Comparison of ENCODE assay signal across 1 cellular context in genomic region chr11:60859616-60860250, GRCh38.
TF ChIP-seq lines count a peak whose summit lies in the region.

No MANE protein-coding gene starts in this region.

TF ChIP-seq in HepG2, 621 proteins besides CTCF, POLR2A, EP300 and RAD21:
- TF ChIP-seq ZBTB25 (CRISPR knock-in tag; IDR thresholded peaks at IDR 0.05) (no peak), PHF5A (CRISPR knock-in tag; IDR thresholded peaks at IDR 0.05; ENCODE audit: low read depth, unreplicated experiment) (no peak), ZNF510 (CRISPR knock-in tag; IDR thresholded peaks at IDR 0.05; ENCODE audit: low read depth) (no peak), ZSCAN22 (CRISPR knock-in tag; IDR thresholded peaks at IDR 0.05) (no peak), ZNF101 (CRISPR knock-in tag; IDR thresholded peaks at IDR 0.05; ENCODE audit: borderline replicate concordance, low read depth) (no peak), NFYB (CRISPR knock-in tag; IDR thresholded peaks at IDR 0.05) (no peak), HNF4A (CRISPR knock-in tag; IDR thresholded peaks at IDR 0.05) (no peak), TBL1XR1 (IDR thresholded peaks at IDR 0.05; ENCODE audit: borderline replicate concordance, low read length, partially characterized antibody) (no peak), KLF12 (CRISPR knock-in tag; IDR thresholded peaks at IDR 0.05; ENCODE audit: borderline replicate concordance) (no peak), ATF6 (CRISPR knock-in tag; conservative IDR thresholded peaks at IDR 0.05) (no peak), NFATC3 (CRISPR knock-in tag; IDR thresholded peaks at IDR 0.05) (no peak), ZNF12 (CRISPR knock-in tag; IDR thresholded peaks at IDR 0.05) (no peak), HOXA7 (CRISPR knock-in tag; IDR thresholded peaks at IDR 0.05) (no peak), ZFP90 (CRISPR knock-in tag; IDR thresholded peaks at IDR 0.05; ENCODE audit: borderline replicate concordance) (no peak), PTBP1 (IDR thresholded peaks at IDR 0.05; ENCODE audit: low read depth, low read length, poor library complexity, severe bottlenecking) (no peak), ZNF737 (CRISPR knock-in tag; IDR thresholded peaks at IDR 0.05; ENCODE audit: borderline replicate concordance) (no peak), ZNF296 (CRISPR knock-in tag; conservative IDR thresholded peaks at IDR 0.05) (no peak), KDM6A (CRISPR knock-in tag; IDR thresholded peaks at IDR 0.05; ENCODE audit: low read depth) (no peak)
